ENCODE assay signal across 11 cellular contexts in the genomic region with DNA sequence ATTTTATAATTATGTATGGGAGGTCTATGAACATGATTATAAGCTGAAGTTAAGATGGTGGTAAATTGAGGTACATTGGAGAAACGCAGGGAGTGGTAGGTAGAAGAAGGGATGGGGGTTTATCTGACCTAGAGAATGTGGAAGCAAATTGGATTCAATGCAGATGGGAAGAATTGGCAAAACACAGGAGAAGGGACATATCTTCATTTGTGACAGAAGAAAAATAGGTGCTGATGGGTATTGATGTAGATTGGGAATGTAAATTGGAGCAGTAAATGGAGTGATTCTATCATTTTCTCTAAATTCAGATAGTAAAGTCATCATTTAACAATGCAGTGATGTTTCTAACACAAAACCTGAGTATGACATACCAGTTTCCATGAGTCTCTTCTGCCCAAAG. TPM values are rescaled to one million over a fixed set of nuclear protein-coding genes. Genes with fewer than 3 reads are reported as not detected.
"Had no signal": no experiment of that assay in that cellular context is flagged by ENCODE, and none has a peak within 500 bp of the region (broad histone marks: within the 10 kb centered on the region; RNA-seq: fewer than 3 reads in every experiment).

No MANE protein-coding gene starts in this region.

- DNase-seq: H9, HCEC 1CT, IMR-90, Karpas-422, KBM-7 had no signal

- FAIRE-seq: H1, H54 had no signal

- H3K4me2 ChIP-seq: GM23338, KMS-11 had no signal

- H3K4me3 Mint-ChIP-seq: GM23338, H9 had no signal

- H3K4me3 ChIP-seq: GM23338 had no signal

- ATAC-seq: GM23338 had no signal

- H3K9ac ChIP-seq: KMS-11 had no signal

- H3K27ac ChIP-seq: HL-60, KMS-11 had no signal

- H3K9me3 Mint-ChIP-seq: GM23338, H9 had no signal

- H3K27ac Mint-ChIP-seq: GM23338 had no signal

RNA-seq across cellular contexts. Expression of a gene that starts 39.7 kb away (rescaled TPM):
- total RNA-seq: GM23338, H1, H9, HT1080, IMR-90 had no signal
- polyA plus RNA-seq: GM23338, H1, IMR-90 had no signal

RNA-seq across cellular contexts. Expression of a gene that starts 40.5 kb away (rescaled TPM):
- total RNA-seq: GM23338, H1, H9, HT1080, IMR-90 had no signal
- polyA plus RNA-seq: GM23338, H1, IMR-90 had no signal
